ENCODE assay signal across 16 cellular contexts in genomic region chr11:86693501-86693900, GRCh38.
"Had no signal": no experiment of that assay in that cellular context is flagged by ENCODE, and none has a peak within 500 bp of the region (broad histone marks: within the 10 kb centered on the region; RNA-seq: fewer than 3 reads in every experiment).

No MANE protein-coding gene starts in this region.

- H3K27me3 ChIP-seq: colonic mucosa, gastrocnemius medialis, heart right ventricle, stomach, thyroid gland had no signal

- ATAC-seq: gastrocnemius medialis, heart right ventricle, mucosa of descending colon, natural killer cell, sciatic nerve had no signal

- H3K4me1 ChIP-seq: colonic mucosa had no signal

- DNase-seq: colonic mucosa; dermis blood vessel endothelial cell; gastrocnemius medialis; heart right ventricle; hypothalamus; kidney glomerular epithelial cell; mucosa of descending colon; natural killer cell; posterior cingulate gyrus; stimulated activated CD4-positive, alpha-beta T cell treated with anti-CD3 and anti-CD28 coated beads, Interleukin-12 subunit alpha, Interleukin-12 subunit beta, amount 100 ng/mL, for 4 hours; stimulated activated naive CD4-positive, alpha-beta T cell; stomach; substantia nigra; thyroid gland had no signal

- H3K27ac ChIP-seq: colonic mucosa, gastrocnemius medialis, heart right ventricle, stomach, thyroid gland had no signal

- H3K9me3 ChIP-seq: colonic mucosa, gastrocnemius medialis, heart right ventricle, mucosa of descending colon, stomach, thyroid gland had no signal

- H3K4me3 ChIP-seq: colonic mucosa, gastrocnemius medialis, heart right ventricle, mucosa of descending colon, skin epidermis, stomach, thyroid gland had no signal

- H3K36me3 ChIP-seq: colonic mucosa, gastrocnemius medialis, heart right ventricle, stomach, thyroid gland had no signal
